Comparison of ENCODE assay signal across 8 cellular contexts in the genomic region with DNA sequence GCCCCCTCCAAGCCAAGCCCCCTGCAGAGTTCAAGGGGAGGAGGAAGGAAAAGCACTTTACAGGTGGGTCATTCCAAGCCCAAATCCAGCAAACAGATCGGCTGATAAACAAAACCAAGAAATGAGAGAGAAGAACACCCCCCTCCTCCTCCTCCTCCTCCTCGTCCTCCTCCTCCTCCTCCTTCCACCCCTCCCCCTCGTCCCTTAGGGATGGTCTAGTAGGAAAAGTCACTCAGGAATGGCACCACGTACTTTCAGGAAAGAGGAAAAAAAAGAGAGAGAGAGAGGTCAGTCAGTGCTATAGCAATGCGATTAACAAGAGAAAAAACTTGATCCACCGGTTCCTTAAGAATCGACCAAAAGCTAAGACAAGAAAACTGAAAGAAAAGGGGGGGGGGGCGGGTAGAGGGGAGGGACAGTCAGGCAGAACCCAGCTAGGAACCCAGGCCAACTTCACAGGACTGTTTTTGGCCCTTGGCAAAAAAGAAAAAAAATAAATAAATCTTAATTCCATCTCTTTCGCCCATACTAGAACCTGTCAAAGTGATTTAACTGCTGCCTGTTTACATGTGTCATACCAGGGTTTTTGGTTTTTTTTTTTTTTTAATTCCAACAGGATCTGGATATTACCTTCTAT. TPM values are rescaled to one million over a fixed set of nuclear protein-coding genes. Genes with fewer than 3 reads are reported as not detected.
DNase-seq lines count a peak whose midpoint lies in the region; ATAC-seq and TF ChIP-seq lines count a peak whose summit lies in the region.

No MANE protein-coding gene starts in this region.

- TF ChIP-seq CTCF in heart left ventricle (IDR thresholded peaks at IDR 0.05), result no peak

- DNase-seq in heart left ventricle (peak in 3 of 5 donors; percentile 29 to 43 (median 34)), Right ventricle myocardium superior (no peak), right cardiac atrium (peak; percentile 33 to 52 (median 39)), DMS153 treated with DMSO at 0.1 percent for 48 hours (lab: John Stamatoyannopoulos, UW; ENCODE audit: unreplicated experiment) (no peak), HAP-1 (ENCODE audit: low spot score in 2 of 2) (no peak)
- DNase-seq in activated CD8-positive, alpha-beta T cell treated with anti-CD3 and anti-CD28 coated beads, Interleukin-2, amount 10 ng/mL, durations not matched to agents 7 days and 5 days, result no peak

- H3K27ac ChIP-seq in heart left ventricle, result peak overlapping the region; percentile 55 to 96 (median 83)
- H3K27ac ChIP-seq in right cardiac atrium (ENCODE audit: low read length), result peak overlapping the region; percentile 47
- H3K27ac ChIP-seq in rectal smooth muscle tissue (ENCODE audit: low read depth, low read length), result peak overlapping the region; percentile 43

- in situ Hi-C loops in HAP-1 (cut with MboI; ENCODE audit: low sequenced_read_pairs), result no loop called here

- H3K4me3 ChIP-seq in heart left ventricle, result peak overlapping the region; percentile 11 to 95 (median 83)
- H3K4me3 ChIP-seq in right cardiac atrium (ENCODE audit: low read length), result peak overlapping the region; percentile 80
- peak overlapping the region; percentile 95 for H3K4me3 ChIP-seq in rectal smooth muscle tissue (ENCODE audit: low read length)
- no peak overlapping the region for H3K4me3 ChIP-seq in HAP-1

- intact Hi-C loops in heart left ventricle (cut with DNase I), result loop anchor here in 8 of 10 donors (2.0 to 10.0 kb wide), 6 partner anchors 48 to 466 kb away; no protein-coding TSS in a partner anchor
- intact Hi-C loops in Right ventricle myocardium superior (cut with DNase I), result loop anchor here (5.0 kb wide), 2 partner anchors 373 to 463 kb away; no protein-coding TSS in a partner anchor
- intact Hi-C loops in right cardiac atrium (cut with DNase I), result loop anchor here in 3 of 4 donors (5.0 to 10.0 kb wide), 3 partner anchors 373 to 463 kb away; no protein-coding TSS in a partner anchor

- H3K9me3 Mint-ChIP-seq in activated CD8-positive, alpha-beta T cell treated with anti-CD3 and anti-CD28 coated beads, Interleukin-2, amount 10 ng/mL, durations not matched to agents 7 days and 5 days (ENCODE audit: insufficient read depth), result no peaks in the 10 kb centered on the region

- H3K27me3 Mint-ChIP-seq in activated CD8-positive, alpha-beta T cell treated with anti-CD3 and anti-CD28 coated beads, Interleukin-2, amount 10 ng/mL, durations not matched to agents 7 days and 5 days (ENCODE audit: low read depth), result peaks cover 7% of the 10 kb centered on the region

- H3K36me3 ChIP-seq in heart left ventricle (peaks cover 0 to 3% (median 0%) of the 10 kb centered on the region in 9 donors), rectal smooth muscle tissue (ENCODE audit: control insufficient read depth, insufficient read depth, low read length) (no peaks in the 10 kb centered on the region), HAP-1 (replicated peaks) (no peaks in the 10 kb centered on the region)

- peaks cover 15% of the 10 kb centered on the region for H3K36me3 Mint-ChIP-seq in activated CD8-positive, alpha-beta T cell treated with anti-CD3 and anti-CD28 coated beads, Interleukin-2, amount 10 ng/mL, durations not matched to agents 7 days and 5 days (ENCODE audit: low read depth)

- H3K4me1 ChIP-seq in heart left ventricle (peaks cover 0 to 31% (median 7%) of the 10 kb centered on the region in 12 donors), right cardiac atrium (ENCODE audit: control insufficient read depth, insufficient read depth, low read length) (no peaks in the 10 kb centered on the region), rectal smooth muscle tissue (ENCODE audit: control insufficient read depth, insufficient read depth, low read length) (no peaks in the 10 kb centered on the region), HAP-1 (peaks cover 6% of the 10 kb centered on the region)

- no peak for ATAC-seq in heart left ventricle
- no peak for ATAC-seq in Right ventricle myocardium superior (ENCODE audit: poor library complexity)
- ATAC-seq in activated CD8-positive, alpha-beta T cell treated with anti-CD3 and anti-CD28 coated beads, Interleukin-2, amount 10 ng/mL, durations not matched to agents 7 days and 5 days, result no peak
- ATAC-seq in right cardiac atrium, result no peak
- ATAC-seq in HG03045 (IDR thresholded peaks at IDR 0.05; ENCODE audit: unreplicated experiment), result no peak

- WGBS in heart left ventricle, 4 donors, result 1 to 3% (median 2%) methylated on average over 8 to 9 of the region's 9 CpGs
- 1% methylated on average over 9 of the region's 9 CpGs for WGBS in right cardiac atrium

- H3K9me3 ChIP-seq in heart left ventricle, result no peaks in the 10 kb centered on the region
- H3K9me3 ChIP-seq in right cardiac atrium (ENCODE audit: control insufficient read depth, low read length), result no peaks in the 10 kb centered on the region
- no peaks in the 10 kb centered on the region for H3K9me3 ChIP-seq in HAP-1

- peak overlapping the region; percentile 95 for H3K27ac Mint-ChIP-seq in activated CD8-positive, alpha-beta T cell treated with anti-CD3 and anti-CD28 coated beads, Interleukin-2, amount 10 ng/mL, durations not matched to agents 7 days and 5 days

- H3K27me3 ChIP-seq in heart left ventricle, result no peaks in the 10 kb centered on the region
- H3K27me3 ChIP-seq in right cardiac atrium (ENCODE audit: control insufficient read depth, insufficient read depth), result no peaks in the 10 kb centered on the region
- H3K27me3 ChIP-seq in rectal smooth muscle tissue (ENCODE audit: control insufficient read depth, insufficient read depth, low read length), result no peaks in the 10 kb centered on the region
- H3K27me3 ChIP-seq in HAP-1 (ENCODE audit: low read depth), result peaks cover 51% of the 10 kb centered on the region

- peak overlapping the region; percentile 47 for H3K9ac ChIP-seq in rectal smooth muscle tissue (ENCODE audit: low read length)

- H3K4me1 Mint-ChIP-seq in activated CD8-positive, alpha-beta T cell treated with anti-CD3 and anti-CD28 coated beads, Interleukin-2, amount 10 ng/mL, durations not matched to agents 7 days and 5 days (ENCODE audit: low read depth), result peaks cover 46% of the 10 kb centered on the region

- peak overlapping the region; percentile 93 for H3K4me3 Mint-ChIP-seq in activated CD8-positive, alpha-beta T cell treated with anti-CD3 and anti-CD28 coated beads, Interleukin-2, amount 10 ng/mL, durations not matched to agents 7 days and 5 days

- no peak for TF ChIP-seq POLR2A in heart left ventricle (IDR thresholded peaks at IDR 0.05)

- CTCF ChIA-PET in activated CD8-positive, alpha-beta T cell treated with anti-CD3 and anti-CD28 coated beads, Interleukin-2, amount 10 ng/mL, durations not matched to agents 7 days and 5 days (lab: Charles Lee), result interaction anchor here (0.7 to 3.5 kb wide), 15 partner anchors 10 to 373 kb away, joined by 3 to 17 read pairs (median 4); no protein-coding TSS in a partner anchor

- POLR2A ChIA-PET in activated CD8-positive, alpha-beta T cell treated with anti-CD3 and anti-CD28 coated beads, Interleukin-2, amount 10 ng/mL, durations not matched to agents 7 days and 5 days (lab: Charles Lee), result interaction anchor here (0.7 to 2.3 kb wide), 6 partner anchors 30 to 373 kb away, joined by 3 to 5 read pairs (median 4); no protein-coding TSS in a partner anchor

RNA-seq across cellular contexts. Expression of a gene that starts 1.0 kb away (rescaled TPM):
- total RNA-seq in heart left ventricle, result 1 to 10 TPM; 4.9 to 8.0 (median 6.2) TPM
- polyA plus RNA-seq in heart left ventricle, result 1 to 10 TPM in 1 of 2 donors, under 1 TPM in 1; 0.84 to 1.3 TPM
- total RNA-seq in Right ventricle myocardium superior, result 4.3 TPM
- total RNA-seq in activated CD8-positive, alpha-beta T cell treated with anti-CD3 and anti-CD28 coated beads, Interleukin-2, amount 10 ng/mL, durations not matched to agents 7 days and 5 days, result 10 to 100 TPM; 29.7 to 30.8 TPM
- total RNA-seq in right cardiac atrium, result 1 to 10 TPM; 5.8 to 8.1 (median 6.9) TPM
- 1.0 TPM for polyA plus RNA-seq in right cardiac atrium

Comparison
In these comparisons a context has a peak if more than half of its experiments do, and no peak if none do; other contexts are left out.
1. DNase-seq: peak in heart left ventricle (3 of 5) and right cardiac atrium (3 of 3); none in Right ventricle myocardium superior (single experiment), activated CD8-positive, alpha-beta T cell treated with anti-CD3 and anti-CD28 coated beads, Interleukin-2, amount 10 ng/mL, durations not matched to agents 7 days and 5 days (single experiment), DMS153 treated with DMSO at 0.1 percent for 48 hours (single experiment) and HAP-1 (0 of 2).
2. Peak in every context shown above with its lines, with median percentiles within 50 percentile points of each other: H3K27ac ChIP-seq.